Comparison of ENCODE assay signal across 9 cellular contexts in genomic region chr2:177758591-177759371, GRCh38.
DNase-seq lines count a peak whose midpoint lies in the region.
"Had no signal": no experiment of that assay in that cellular context is flagged by ENCODE, and none has a peak within 500 bp of the region (broad histone marks: within the 10 kb centered on the region; RNA-seq: fewer than 3 reads in every experiment).

No MANE protein-coding gene starts in this region.

- intact Hi-C loops in posterior vena cava (cut with DNase I): loop anchor here in 1 of 2 donors (10.0 kb wide), 1 partner anchor 594 kb away; no protein-coding TSS in a partner anchor

- DNase-seq in NCI-H345 (lab: John Stamatoyannopoulos, UW): peak; percentile 3
- no peak for DNase-seq in NCI-H345 treated with DMSO at 0.1 percent for 48 hours (lab: John Stamatoyannopoulos, UW; ENCODE audit: unreplicated experiment)
- DNase-seq in NCI-H460 (ENCODE audit: extremely low read depth, low read depth): peak; percentile 51
- peak; percentile 72 for DNase-seq in dedifferentiated amniotic fluid mesenchymal stem cell (ENCODE audit: extremely low spot score)
- DNase-seq in activated effector memory CD4-positive, alpha-beta T cell treated with Interleukin-2 at 50 U/mL for 16 hours: no peak
- no peak for DNase-seq in posterior vena cava (ENCODE audit: low spot score)
- no peak for DNase-seq in activated CD4-positive, alpha-beta T cell treated with anti-CD3 and anti-CD28 coated beads, Interleukin-2, amount 50 U/mL, for 48 hours

- no peaks in the 10 kb centered on the region for H3K36me3 ChIP-seq in mesodermal cell (ENCODE audit: control insufficient read depth, insufficient read depth, low read length)
- H3K36me3 ChIP-seq: BLaER1 had no signal

- H3K27ac ChIP-seq in mesodermal cell (ENCODE audit: low read depth, low read length, severe bottlenecking): peak overlapping the region; percentile 36
- H3K27ac ChIP-seq: BLaER1 had no signal

- peaks cover 14% of the 10 kb centered on the region for H3K4me1 ChIP-seq in mesodermal cell (ENCODE audit: control insufficient read depth, insufficient read depth, low read length, poor library complexity, severe bottlenecking)

- H3K4me3 ChIP-seq in mesodermal cell (ENCODE audit: extremely low read depth, insufficient read depth, low read length, poor library complexity, severe bottlenecking): no peak overlapping the region
- H3K4me3 ChIP-seq: BLaER1 had no signal

- no peaks in the 10 kb centered on the region for H3K9me3 ChIP-seq in mesodermal cell (ENCODE audit: control insufficient read depth, low read length)
- H3K9me3 ChIP-seq: BLaER1 had no signal

- 25 to 62% methylated on average over 3 to 8 of the region's 11 CpGs for WGBS in mesodermal cell (ENCODE audit: insufficient coverage in 2 of 2), 2 experiments

Comparison
In these comparisons a context has a peak if more than half of its experiments do, and no peak if none do; other contexts are left out.
1. DNase-seq: peak in NCI-H345 (single experiment), NCI-H460 (single experiment) and dedifferentiated amniotic fluid mesenchymal stem cell (single experiment); none in NCI-H345 treated with DMSO at 0.1 percent for 48 hours (single experiment), activated effector memory CD4-positive, alpha-beta T cell treated with Interleukin-2 at 50 U/mL for 16 hours (single experiment), posterior vena cava (single experiment) and activated CD4-positive, alpha-beta T cell treated with anti-CD3 and anti-CD28 coated beads, Interleukin-2, amount 50 U/mL, for 48 hours (0 of 2).